Comparison of ENCODE assay signal across 1 cellular context in the genomic region with DNA sequence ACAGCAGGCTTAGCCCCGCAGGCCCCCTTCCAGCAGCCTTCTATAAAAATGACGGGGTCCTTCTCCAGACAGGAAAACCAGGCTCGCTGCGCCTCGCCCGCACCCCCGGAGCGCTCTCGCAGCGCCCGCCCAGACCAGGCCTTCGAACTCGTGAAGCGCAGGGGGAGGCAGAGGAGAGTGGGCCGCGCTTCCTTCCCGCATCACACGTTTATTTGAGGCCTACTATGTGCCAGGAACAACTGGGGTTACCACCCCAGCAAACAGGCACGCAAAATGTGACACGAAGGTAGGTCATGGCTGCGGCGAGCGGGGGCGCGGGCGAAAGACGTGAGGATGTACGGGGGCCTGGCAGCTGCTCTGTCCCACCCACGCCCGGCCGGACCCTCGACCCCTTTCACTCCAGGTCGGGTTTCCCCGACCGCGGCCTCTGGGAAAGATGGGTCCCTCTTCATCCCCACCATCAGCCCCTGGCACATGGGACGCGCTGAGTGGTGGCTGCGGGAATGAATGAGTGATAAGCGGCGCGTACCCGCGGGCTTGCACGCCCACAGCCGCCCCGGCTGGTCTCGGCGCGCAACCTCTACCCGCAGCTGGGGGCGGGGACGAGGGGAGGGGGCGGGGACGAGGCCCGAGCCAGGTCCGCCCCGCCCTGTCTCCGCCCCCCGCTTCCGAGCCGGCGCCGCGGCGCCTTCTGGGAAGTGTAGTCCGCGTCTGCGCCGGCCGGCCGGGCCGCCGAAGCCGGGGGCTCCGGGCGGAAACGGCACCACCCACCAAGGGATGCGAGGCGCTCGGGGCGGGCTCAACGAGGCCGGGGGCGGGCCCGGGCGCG.
TF ChIP-seq lines count a peak whose summit lies in the region.

No MANE protein-coding gene starts in this region.

TF ChIP-seq in H1, 55 proteins besides CTCF, POLR2A, EP300 and RAD21:
- TF ChIP-seq KDM4A (IDR thresholded peaks at IDR 0.05; ENCODE audit: low read depth, low read length, severe bottlenecking) (no peak), TAF7 (optimal IDR thresholded peaks at IDR 0.05; ENCODE audit: borderline replicate concordance, low read depth, low read length) (peak; percentile 50), CEBPB (IDR thresholded peaks at IDR 0.05; ENCODE audit: low read depth, low read length) (no peak), ASH2L (IDR thresholded peaks at IDR 0.05; ENCODE audit: low read length) (peak; percentile 61), SP1 (IDR thresholded peaks at IDR 0.05; ENCODE audit: low read depth, low read length) (peak; percentile 25; the same call in 1 of the 2 replicates), SP2 (IDR thresholded peaks at IDR 0.05; ENCODE audit: low read length) (no peak), SIN3A (conservative IDR thresholded peaks at IDR 0.05 in 1 of 2, IDR thresholded peaks at IDR 0.05 in 1 of 2; ENCODE audit: low read depth in 1 of 2, low read length in 2 of 2) (no peak), RNF2 (IDR thresholded peaks at IDR 0.05; ENCODE audit: borderline replicate concordance, low read depth, low read length, missing control alignments, poor library complexity, severe bottlenecking) (no peak), CTBP2 (IDR thresholded peaks at IDR 0.05; ENCODE audit: borderline replicate concordance, insufficient read depth, insufficient read length, low read length) (peak; percentile 50), SRF (IDR thresholded peaks at IDR 0.05; ENCODE audit: low read depth, low read length) (no peak), GTF2F1 (IDR thresholded peaks at IDR 0.05; ENCODE audit: borderline replicate concordance, low read depth, low read length) (no peak), CREB1 (IDR thresholded peaks at IDR 0.05) (peak; percentile 44; the same call in 1 of the 2 replicates), BRCA1 (IDR thresholded peaks at IDR 0.05; ENCODE audit: low read depth, low read length) (no peak), TAF1 (IDR thresholded peaks at IDR 0.05; ENCODE audit: low read depth, low read length) (peak; percentile 37; the same call in 1 of the 2 replicates), HDAC2 (IDR thresholded peaks at IDR 0.05; ENCODE audit: borderline replicate concordance in 1 of 2, low read depth in 2 of 2, low read length in 2 of 2) (0 out of 4 replicates have a peak, but pooled peaks of 1 of the 2 experiments have one; percentile 46), SAP30 (IDR thresholded peaks at IDR 0.05; ENCODE audit: insufficient read depth, insufficient replicate concordance, low read length) (no peak), POLR2AphosphoS5 (IDR thresholded peaks at IDR 0.05; ENCODE audit: low read depth, low read length) (no peak), EZH2 (IDR thresholded peaks at IDR 0.05; ENCODE audit: low read depth, low read length, severe bottlenecking) (peak; percentile 17), EGR1 (IDR thresholded peaks at IDR 0.05; ENCODE audit: borderline replicate concordance, low read depth, low read length) (peak; percentile 28; the same call in 1 of the 2 replicates), JUND (IDR thresholded peaks at IDR 0.05; ENCODE audit: low read length) (no peak), SUZ12 (IDR thresholded peaks at IDR 0.05; ENCODE audit: low read length) (peak; percentile 19; the same call in 1 of the 2 replicates), CHD2 (IDR thresholded peaks at IDR 0.05; ENCODE audit: low read length) (no peak), SIX5 (IDR thresholded peaks at IDR 0.05; ENCODE audit: low read depth, low read length) (peak; percentile 32; the same call in 1 of the 2 replicates), RBBP5 (IDR thresholded peaks at IDR 0.05; ENCODE audit: borderline replicate concordance, low read depth, low read length) (0 out of 2 replicates have a peak, but pooled peaks have one; percentile 30), FOSL1 (IDR thresholded peaks at IDR 0.05; ENCODE audit: insufficient read depth, low read depth, low read length) (no peak), YY1 (IDR thresholded peaks at IDR 0.05; ENCODE audit: low read depth, low read length) (no peak), GABPA (IDR thresholded peaks at IDR 0.05; ENCODE audit: borderline replicate concordance, insufficient read depth, low read length) (no peak), CHD1 (IDR thresholded peaks at IDR 0.05; ENCODE audit: low read depth, low read length) (no peak), SP4 (IDR thresholded peaks at IDR 0.05; ENCODE audit: low read length) (0 out of 2 replicates have a peak, but pooled peaks have one; percentile 38), POU5F1 (IDR thresholded peaks at IDR 0.05; ENCODE audit: low read depth, low read length) (no peak), SIRT6 (IDR thresholded peaks at IDR 0.05; ENCODE audit: low read length) (no peak), PHF8 (conservative IDR thresholded peaks at IDR 0.05; ENCODE audit: low read depth, low read length) (peak; percentile 36), NANOG (IDR thresholded peaks at IDR 0.05; ENCODE audit: insufficient read depth, low read depth, low read length, poor library complexity, severe bottlenecking) (no peak)
- TF ChIP-seq, protein P1, sequence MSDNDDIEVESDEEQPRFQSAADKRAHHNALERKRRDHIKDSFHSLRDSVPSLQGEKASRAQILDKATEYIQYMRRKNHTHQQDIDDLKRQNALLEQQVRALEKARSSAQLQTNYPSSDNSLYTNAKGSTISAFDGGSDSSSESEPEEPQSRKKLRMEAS (IDR thresholded peaks at IDR 0.05) = peak; percentile 74
- TF ChIP-seq, protein P2, sequence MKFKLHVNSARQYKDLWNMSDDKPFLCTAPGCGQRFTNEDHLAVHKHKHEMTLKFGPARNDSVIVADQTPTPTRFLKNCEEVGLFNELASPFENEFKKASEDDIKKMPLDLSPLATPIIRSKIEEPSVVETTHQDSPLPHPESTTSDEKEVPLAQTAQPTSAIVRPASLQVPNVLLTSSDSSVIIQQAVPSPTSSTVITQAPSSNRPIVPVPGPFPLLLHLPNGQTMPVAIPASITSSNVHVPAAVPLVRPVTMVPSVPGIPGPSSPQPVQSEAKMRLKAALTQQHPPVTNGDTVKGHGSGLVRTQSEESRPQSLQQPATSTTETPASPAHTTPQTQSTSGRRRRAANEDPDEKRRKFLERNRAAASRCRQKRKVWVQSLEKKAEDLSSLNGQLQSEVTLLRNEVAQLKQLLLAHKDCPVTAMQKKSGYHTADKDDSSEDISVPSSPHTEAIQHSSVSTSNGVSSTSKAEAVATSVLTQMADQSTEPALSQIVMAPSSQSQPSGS (IDR thresholded peaks at IDR 0.05; ENCODE audit: low read length) = no peak
- TF ChIP-seq, protein P3, sequence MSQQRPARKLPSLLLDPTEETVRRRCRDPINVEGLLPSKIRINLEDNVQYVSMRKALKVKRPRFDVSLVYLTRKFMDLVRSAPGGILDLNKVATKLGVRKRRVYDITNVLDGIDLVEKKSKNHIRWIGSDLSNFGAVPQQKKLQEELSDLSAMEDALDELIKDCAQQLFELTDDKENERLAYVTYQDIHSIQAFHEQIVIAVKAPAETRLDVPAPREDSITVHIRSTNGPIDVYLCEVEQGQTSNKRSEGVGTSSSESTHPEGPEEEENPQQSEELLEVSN (IDR thresholded peaks at IDR 0.05) = peak; percentile 80
- TF ChIP-seq, protein P4, sequence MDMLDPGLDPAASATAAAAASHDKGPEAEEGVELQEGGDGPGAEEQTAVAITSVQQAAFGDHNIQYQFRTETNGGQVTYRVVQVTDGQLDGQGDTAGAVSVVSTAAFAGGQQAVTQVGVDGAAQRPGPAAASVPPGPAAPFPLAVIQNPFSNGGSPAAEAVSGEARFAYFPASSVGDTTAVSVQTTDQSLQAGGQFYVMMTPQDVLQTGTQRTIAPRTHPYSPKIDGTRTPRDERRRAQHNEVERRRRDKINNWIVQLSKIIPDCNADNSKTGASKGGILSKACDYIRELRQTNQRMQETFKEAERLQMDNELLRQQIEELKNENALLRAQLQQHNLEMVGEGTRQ (IDR thresholded peaks at IDR 0.05; ENCODE audit: low read length) = no peak
